In the genomic region with DNA sequence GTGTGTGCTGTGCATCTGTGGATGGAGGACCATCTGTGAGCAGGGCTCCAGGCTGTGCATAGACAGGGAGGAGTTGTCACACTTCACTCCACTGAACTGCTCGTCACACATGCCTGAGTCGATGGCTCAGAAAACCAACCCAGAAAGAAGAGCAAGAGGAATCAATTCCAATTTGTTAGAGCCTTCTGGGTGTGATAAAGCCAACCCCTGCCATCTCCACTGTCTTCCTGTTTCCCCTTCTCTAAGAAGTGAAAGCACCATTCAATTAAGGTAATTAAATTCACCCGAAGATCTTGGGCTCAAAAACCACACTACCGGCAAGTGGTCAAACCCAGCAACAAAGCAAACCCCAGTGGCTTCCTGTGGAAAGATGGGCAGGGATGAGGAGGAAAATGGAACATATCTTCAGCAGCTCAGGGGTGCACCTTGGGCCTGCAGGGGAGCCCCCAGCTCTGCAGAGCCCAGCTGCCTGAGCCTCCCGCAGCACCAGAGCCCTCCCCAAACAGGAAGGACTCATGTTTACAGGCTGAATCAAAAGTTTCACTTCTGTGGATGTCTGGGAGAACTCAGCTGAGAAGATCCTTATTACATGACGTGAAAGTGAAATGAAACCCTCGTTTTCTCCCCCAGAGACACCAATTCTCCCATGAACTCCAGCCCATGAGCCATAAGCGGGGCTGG, we compare ENCODE assay signal across 11 cellular contexts. TPM values are rescaled to one million over a fixed set of nuclear protein-coding genes. Genes with fewer than 3 reads are reported as not detected.
A peak's percentile ranks its signal among the peaks of the same experiment; 100 is the strongest.
DNase-seq lines count a peak whose midpoint lies in the region; ATAC-seq, FAIRE-seq and TF ChIP-seq lines count a peak whose summit lies in the region.
"Had no signal": no experiment of that assay in that cellular context is flagged by ENCODE, and none has a peak within 500 bp of the region (broad histone marks: within the 10 kb centered on the region; RNA-seq: fewer than 3 reads in every experiment).

No MANE protein-coding gene starts in this region.

- no peak for TF ChIP-seq POLR2A in uterus (IDR thresholded peaks at IDR 0.05)

- peak overlapping the region; percentile 60 for H2AFZ ChIP-seq in DND-41 (ENCODE audit: low read depth, low read length)
- H2AFZ ChIP-seq in OCI-LY3 (ENCODE audit: low read depth, low read length), result no peak overlapping the region

- peak; percentile 84 for ATAC-seq in DND-41 (ENCODE audit: insufficient read depth, low read depth)
- ATAC-seq in GM21423 (IDR thresholded peaks at IDR 0.05; ENCODE audit: unreplicated experiment), result peak; percentile 45
- peak; percentile 39 to 48 for ATAC-seq in lower lobe of right lung
- ATAC-seq: left colon had no signal

- H4K20me1 ChIP-seq in DND-41 (ENCODE audit: insufficient read depth, low read length), result no peaks in the 10 kb centered on the region
- H4K20me1 ChIP-seq in OCI-LY3 (ENCODE audit: insufficient read depth, low read length), result no peaks in the 10 kb centered on the region

- TF ChIP-seq CTCF in DND-41 (IDR thresholded peaks at IDR 0.05; ENCODE audit: borderline replicate concordance, extremely low read depth, low read length, poor library complexity, severe bottlenecking) (peak; percentile 27), OCI-LY3 (IDR thresholded peaks at IDR 0.05; ENCODE audit: low read depth, low read length) (no peak), lower lobe of right lung (IDR thresholded peaks at IDR 0.05) (no peak), uterus (IDR thresholded peaks at IDR 0.05) (no peak)

- no peaks in the 10 kb centered on the region for H3K36me3 ChIP-seq in DND-41 (ENCODE audit: insufficient read depth, low read length)
- H3K36me3 ChIP-seq in OCI-LY3 (replicated peaks; ENCODE audit: low read depth, low read length), result no peaks in the 10 kb centered on the region
- H3K36me3 ChIP-seq in lower lobe of right lung, result no peaks in the 10 kb centered on the region
- H3K36me3 ChIP-seq in uterus, result no peaks in the 10 kb centered on the region

- H3K4me2 ChIP-seq in DND-41 (ENCODE audit: insufficient read depth, low read length), result peak overlapping the region; percentile 63
- H3K4me2 ChIP-seq in OCI-LY3 (ENCODE audit: low read length), result peak overlapping the region; percentile 55

- H3K9ac ChIP-seq in DND-41 (ENCODE audit: low read depth, low read length), result peak overlapping the region; percentile 19
- H3K9ac ChIP-seq in OCI-LY3 (ENCODE audit: low read length), result no peak overlapping the region

- H3K79me2 ChIP-seq in DND-41 (ENCODE audit: insufficient read depth, low read length) (no peaks in the 10 kb centered on the region), OCI-LY3 (ENCODE audit: low read length) (no peaks in the 10 kb centered on the region)

- no peak for FAIRE-seq in frontal cortex (lab: Jason Lieb, UNC)

- H3K27ac ChIP-seq in DND-41 (ENCODE audit: low read length) (peak overlapping the region; percentile 70), OCI-LY3 (ENCODE audit: low read length) (no peak overlapping the region), lower lobe of right lung (peak overlapping the region; percentile 60), uterus (no peak overlapping the region)

- H3K9me3 ChIP-seq in DND-41 (ENCODE audit: insufficient read depth, low read length, severe bottlenecking) (no peaks in the 10 kb centered on the region), OCI-LY3 (ENCODE audit: insufficient read depth, low read length) (no peaks in the 10 kb centered on the region), lower lobe of right lung (no peaks in the 10 kb centered on the region), uterus (no peaks in the 10 kb centered on the region)

- DNase-seq in DND-41, result peak; percentile 74
- DNase-seq in lower lobe of right lung, result no peak
- no peak for DNase-seq in NCI-H128 (lab: John Stamatoyannopoulos, UW; ENCODE audit: unreplicated experiment)
- no peak for DNase-seq in frontal cortex (ENCODE audit: low spot score in 2 of 2)
- DNase-seq in uterus, result no peak
- no peak for DNase-seq in ureter (ENCODE audit: low spot score)
- DNase-seq: DMS79, left colon, NCI-H2107 had no signal

- intact Hi-C loops in lower lobe of right lung (cut with DNase I), result no loop called here
- intact Hi-C loops in uterus (cut with DNase I; ENCODE audit: low total_unique reads), result no loop called here

- H3K27me3 ChIP-seq in DND-41 (ENCODE audit: insufficient read depth, low read length, poor library complexity) (no peaks in the 10 kb centered on the region), OCI-LY3 (ENCODE audit: low read depth, low read length) (no peaks in the 10 kb centered on the region), lower lobe of right lung (ENCODE audit: low read depth) (no peaks in the 10 kb centered on the region), uterus (no peaks in the 10 kb centered on the region)

- H3K4me3 ChIP-seq in DND-41 (ENCODE audit: low read depth in 1 of 2, low read length in 2 of 2) (peak overlapping the region in 1 of 2 experiments; percentile 47; a peak in 2 of 4 replicates), OCI-LY3 (ENCODE audit: low read length) (peak overlapping the region; percentile 29; the same call in 1 of the 2 replicates), lower lobe of right lung (peak overlapping the region; percentile 4), uterus (no peak overlapping the region)

- H3K4me1 ChIP-seq in DND-41 (ENCODE audit: insufficient read depth, low read length) (peaks cover 41% of the 10 kb centered on the region), OCI-LY3 (ENCODE audit: low read length) (peaks cover 13% of the 10 kb centered on the region), lower lobe of right lung (no peaks in the 10 kb centered on the region), uterus (no peaks in the 10 kb centered on the region)

RNA-seq across cellular contexts. Expression of a gene that starts 10.9 kb away (rescaled TPM):
- total RNA-seq in lower lobe of right lung (not detected), frontal cortex (not detected), uterus (not detected), ureter (0.26 TPM)
- total RNA-seq: left colon had no signal

Comparison
In these comparisons a context has a peak if more than half of its experiments do, and no peak if none do; other contexts are left out.
1. H3K27ac ChIP-seq: peak in DND-41 (single experiment) and lower lobe of right lung (single experiment); none in OCI-LY3 (single experiment) and uterus (0 of 2).
2. H3K4me3 ChIP-seq: peak in OCI-LY3 (single experiment) and lower lobe of right lung (single experiment); none in uterus (0 of 2).
3. Peak in every context shown above with its lines, with median percentiles within 50 percentile points of each other: ATAC-seq.